15 cellular contexts compared by ENCODE assay signal in the genomic region with DNA sequence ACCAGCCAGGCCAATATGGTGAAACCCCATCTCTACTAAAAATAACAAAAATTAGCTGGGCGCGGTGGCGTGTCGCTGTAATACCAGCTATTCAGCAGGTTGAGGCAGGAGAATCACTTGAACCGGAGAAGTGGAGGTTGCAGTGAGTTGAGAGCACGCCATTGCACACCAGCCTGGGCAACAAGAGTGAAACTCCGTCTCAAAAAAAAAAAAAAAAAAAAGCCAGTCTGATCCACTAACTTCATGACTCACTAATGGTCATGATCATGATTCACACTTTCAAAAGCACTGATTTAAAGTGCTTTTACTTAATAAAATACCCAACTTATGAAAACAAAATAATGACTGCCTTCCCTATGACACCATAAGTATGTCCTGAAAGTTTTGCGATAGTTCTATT. TPM values are rescaled to one million over a fixed set of nuclear protein-coding genes. Genes with fewer than 3 reads are reported as not detected.
DNase-seq lines count a peak whose midpoint lies in the region; ATAC-seq and TF ChIP-seq lines count a peak whose summit lies in the region.
"Had no signal": no experiment of that assay in that cellular context is flagged by ENCODE, and none has a peak within 500 bp of the region (broad histone marks: within the 10 kb centered on the region; RNA-seq: fewer than 3 reads in every experiment).

No MANE protein-coding gene starts in this region.

- no peaks in the 10 kb centered on the region for H4K20me1 ChIP-seq in SK-N-SH (ENCODE audit: insufficient read depth)

- H3F3A ChIP-seq in SK-N-SH (replicated peaks; ENCODE audit: insufficient read depth), result peaks cover 6% of the 10 kb centered on the region

- in situ Hi-C loops in SK-MEL-5 (cut with HindIII; ENCODE audit: low pct_unique_long_range_greater_than_20kb, low sequenced_read_pairs), result no loop called here

- peak overlapping the region; percentile 50; the same call in 1 of the 2 replicates for H2AFZ ChIP-seq in SK-N-SH (ENCODE audit: low read depth)

- peak overlapping the region; percentile 46; the same call in 1 of the 2 replicates for H3K4me2 ChIP-seq in SK-N-SH

- no peaks in the 10 kb centered on the region for H3K79me2 ChIP-seq in SK-N-SH (ENCODE audit: insufficient read depth)

- H3K4me3 ChIP-seq in SK-N-SH (ENCODE audit: low read depth in 2 of 2, low read length in 1 of 2) (no peak overlapping the region), fibroblast of villous mesenchyme (ENCODE audit: low read depth, low read length) (no peak overlapping the region), upper lobe of left lung (no peak overlapping the region), mucosa of descending colon (no peak overlapping the region)
- H3K4me3 ChIP-seq: adrenal gland had no signal

- no peak for TF ChIP-seq EP300 in SK-N-SH (IDR thresholded peaks at IDR 0.05; ENCODE audit: borderline replicate concordance in 1 of 2, low read depth in 1 of 2, low read length in 1 of 2)
- no peak for TF ChIP-seq EP300 in upper lobe of left lung (IDR thresholded peaks at IDR 0.05)

- CTCF ChIA-PET in SK-N-SH (lab: Yijun Ruan, JAX), result interaction anchor here (1.1 kb wide), 1 partner anchor 11 kb away, joined by 3 read pairs; no protein-coding TSS in a partner anchor

- H3K4me1 ChIP-seq in SK-N-SH (ENCODE audit: control insufficient read depth in 1 of 2, insufficient read depth in 2 of 2, low read depth in 1 of 2, low read length in 1 of 2) (no peaks in the 10 kb centered on the region; a peak in 1 of 4 replicates), upper lobe of left lung (peaks cover 0 to 9% (median 4%) of the 10 kb centered on the region in 4 donors), mucosa of descending colon (ENCODE audit: low read depth) (no peaks in the 10 kb centered on the region)
- H3K4me1 ChIP-seq: adrenal gland had no signal

- TF ChIP-seq RAD21 in SK-N-SH (IDR thresholded peaks at IDR 0.05; ENCODE audit: low read length), result no peak

- H3K27me3 ChIP-seq in SK-N-SH (ENCODE audit: insufficient read depth) (no peaks in the 10 kb centered on the region), upper lobe of left lung (no peaks in the 10 kb centered on the region)
- H3K27me3 ChIP-seq: adrenal gland had no signal

- ATAC-seq in SK-N-SH treated with all-trans-retinoic acid at 6 μM for 48 hours (no peak; the same call in 2 of the 3 replicates), upper lobe of left lung (ENCODE audit: low FRiP score in 2 of 2) (peak; percentile 23 to 28), HG03432 (IDR thresholded peaks at IDR 0.05; ENCODE audit: unreplicated experiment) (no peak), mucosa of descending colon (no peak)
- ATAC-seq: activated CD8-positive, alpha-beta memory T cell treated with anti-CD3 and anti-CD28 coated beads, Interleukin-2, amount 10 ng/mL, durations not matched to agents 7 days and 5 days had no signal

- H3K9me2 ChIP-seq in SK-N-SH, result no peaks in the 10 kb centered on the region

- H3K9me3 ChIP-seq in SK-N-SH (no peaks in the 10 kb centered on the region), upper lobe of left lung (no peaks in the 10 kb centered on the region), mucosa of descending colon (no peaks in the 10 kb centered on the region)
- H3K9me3 ChIP-seq: adrenal gland had no signal

- POLR2A ChIA-PET in SK-N-SH (lab: Yijun Ruan, JAX), result no interaction called here

- TF ChIP-seq CTCF in SK-N-SH (IDR thresholded peaks at IDR 0.05) (no peak), fibroblast of villous mesenchyme (IDR thresholded peaks at IDR 0.05; ENCODE audit: insufficient read depth, low read depth, low read length) (no peak), upper lobe of left lung (IDR thresholded peaks at IDR 0.05) (no peak), mucosa of descending colon (IDR thresholded peaks at IDR 0.05) (no peak)

- H3K36me3 ChIP-seq in SK-N-SH (replicated peaks in 1 of 2; ENCODE audit: control insufficient read depth in 1 of 2, insufficient read depth in 2 of 2, low read length in 1 of 2) (no peaks in the 10 kb centered on the region), upper lobe of left lung (no peaks in the 10 kb centered on the region), mucosa of descending colon (ENCODE audit: low read depth) (no peaks in the 10 kb centered on the region)
- H3K36me3 ChIP-seq: adrenal gland had no signal

- H3K9ac ChIP-seq in SK-N-SH, result no peak overlapping the region

- intact Hi-C loops in mucosa of descending colon (cut with DNase I, micrococcal nuclease), result no loop called here

- WGBS in SK-N-SH (ENCODE audit: low lambda C conversion rate), result 41% methylated on average over 8 of the region's 8 CpGs
- 82 to 83% methylated on average over 8 of the region's 8 CpGs for WGBS in upper lobe of left lung, 2 donors

- no peak for TF ChIP-seq POLR2A in upper lobe of left lung (IDR thresholded peaks at IDR 0.05)

- H3K27ac ChIP-seq in SK-N-SH (ENCODE audit: low read depth in 2 of 2, low read length in 1 of 2), result peak overlapping the region in 1 of 2 experiments; percentile 42; a peak in 2 of 4 replicates
- peak overlapping the region; percentile 34 to 78 (median 62) for H3K27ac ChIP-seq in upper lobe of left lung
- H3K27ac ChIP-seq: adrenal gland had no signal

- DNase-seq in SK-N-SH, result no peak
- DNase-seq in SK-MEL-5 (ENCODE audit: low read depth, low spot score), result peak; percentile 44
- peak; percentile 44 for DNase-seq in fibroblast of villous mesenchyme (ENCODE audit: low read depth)
- peak in 1 of 2 donors; percentile 48 for DNase-seq in upper lobe of left lung
- no peak for DNase-seq in stimulated activated CD4-positive, alpha-beta T cell treated with anti-CD3 and anti-CD28 coated beads, Interleukin-12 subunit alpha, Interleukin-12 subunit beta, amount 100 ng/mL, for 4 hours
- no peak for DNase-seq in mucosa of descending colon
- DNase-seq: activated CD8-positive, alpha-beta memory T cell treated with anti-CD3 and anti-CD28 coated beads, Interleukin-2, amount 10 ng/mL, durations not matched to agents 7 days and 5 days; endodermal cell; NCI-H2171; OCI-M1; T1000 had no signal

TF ChIP-seq in SK-N-SH, 30 proteins besides CTCF, POLR2A, EP300 and RAD21 (continues in another document):
- TF ChIP-seq ELF1 (IDR thresholded peaks at IDR 0.05), result no peak
- TF ChIP-seq, protein P1, sequence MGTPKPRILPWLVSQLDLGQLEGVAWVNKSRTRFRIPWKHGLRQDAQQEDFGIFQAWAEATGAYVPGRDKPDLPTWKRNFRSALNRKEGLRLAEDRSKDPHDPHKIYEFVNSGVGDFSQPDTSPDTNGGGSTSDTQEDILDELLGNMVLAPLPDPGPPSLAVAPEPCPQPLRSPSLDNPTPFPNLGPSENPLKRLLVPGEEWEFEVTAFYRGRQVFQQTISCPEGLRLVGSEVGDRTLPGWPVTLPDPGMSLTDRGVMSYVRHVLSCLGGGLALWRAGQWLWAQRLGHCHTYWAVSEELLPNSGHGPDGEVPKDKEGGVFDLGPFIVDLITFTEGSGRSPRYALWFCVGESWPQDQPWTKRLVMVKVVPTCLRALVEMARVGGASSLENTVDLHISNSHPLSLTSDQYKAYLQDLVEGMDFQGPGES (IDR thresholded peaks at IDR 0.05; ENCODE audit: low read depth, low read length), result no peak
- TF ChIP-seq, protein P2, sequence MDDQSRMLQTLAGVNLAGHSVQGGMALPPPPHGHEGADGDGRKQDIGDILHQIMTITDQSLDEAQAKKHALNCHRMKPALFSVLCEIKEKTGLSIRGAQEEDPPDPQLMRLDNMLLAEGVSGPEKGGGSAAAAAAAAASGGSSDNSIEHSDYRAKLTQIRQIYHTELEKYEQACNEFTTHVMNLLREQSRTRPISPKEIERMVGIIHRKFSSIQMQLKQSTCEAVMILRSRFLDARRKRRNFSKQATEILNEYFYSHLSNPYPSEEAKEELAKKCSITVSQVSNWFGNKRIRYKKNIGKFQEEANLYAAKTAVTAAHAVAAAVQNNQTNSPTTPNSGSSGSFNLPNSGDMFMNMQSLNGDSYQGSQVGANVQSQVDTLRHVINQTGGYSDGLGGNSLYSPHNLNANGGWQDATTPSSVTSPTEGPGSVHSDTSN (IDR thresholded peaks at IDR 0.05), result peak; percentile 36; the same call in 1 of the 2 replicates
- TF ChIP-seq GABPA (IDR thresholded peaks at IDR 0.05; ENCODE audit: low read depth), result no peak
- no peak; the same call in 1 of the 2 replicates for TF ChIP-seq TCF12 (IDR thresholded peaks at IDR 0.05)
- TF ChIP-seq RCOR1 (IDR thresholded peaks at IDR 0.05; ENCODE audit: low read length), result no peak

TF ChIP-seq in SK-N-SH treated with all-trans-retinoic acid at 6 μM for 48 hours, 23 proteins besides CTCF, POLR2A, EP300 and RAD21:
- TF ChIP-seq ZNF565 (CRISPR knock-in tag; conservative IDR thresholded peaks at IDR 0.05; ENCODE audit: low read depth) (no peak), ARNTL (CRISPR knock-in tag; IDR thresholded peaks at IDR 0.05; ENCODE audit: borderline replicate concordance, low read depth) (no peak), PPARA (CRISPR knock-in tag; IDR thresholded peaks at IDR 0.05; ENCODE audit: borderline replicate concordance) (no peak)

RNA-seq across cellular contexts. Expression of a gene that starts 38.4 kb away (rescaled TPM):
- 10.8 and 11.9 TPM in 2 replicates for polyA plus RNA-seq in SK-N-SH (2012; rRNA removed)
- polyA plus RNA-seq in SK-N-SH (2012; cell fraction: cytosol; rRNA removed), result 17.2 and 19.2 TPM in 2 replicates
- 4.0 and 5.9 TPM in 2 replicates for polyA plus RNA-seq in SK-N-SH (2012; cell fraction: nucleus; rRNA removed)
- total RNA-seq in SK-MEL-5 (2014; rRNA removed; shearing (Covaris generic)), result 15.0 and 18.2 TPM in 2 replicates
- polyA plus RNA-seq in SK-MEL-5 (2015; cell fraction: cytosol; rRNA removed), result 15.9 and 19.9 TPM in 2 replicates
- 3.1 and 6.7 TPM in 2 replicates for polyA plus RNA-seq in SK-MEL-5 (2015; cell fraction: nucleus; rRNA removed)
- total RNA-seq in fibroblast of villous mesenchyme (8.4 and 23.3 TPM in 2 replicates), upper lobe of left lung (100 to 1,000 TPM; 143 to 393 (median 303) TPM), mucosa of descending colon (100 to 1,000 TPM in 2 of 3 donors, 10 to 100 TPM in 1; 40.1 to 130 (median 111) TPM)
- polyA plus RNA-seq: neural cell had no signal

Comparison
In these comparisons a context has a peak if more than half of its experiments do, and no peak if none do; other contexts are left out.
1. DNase-seq: peak in SK-MEL-5 (single experiment) and fibroblast of villous mesenchyme (single experiment); none in SK-N-SH (single experiment), stimulated activated CD4-positive, alpha-beta T cell treated with anti-CD3 and anti-CD28 coated beads, Interleukin-12 subunit alpha, Interleukin-12 subunit beta, amount 100 ng/mL, for 4 hours (single experiment) and mucosa of descending colon (0 of 3).
2. ATAC-seq: peak in upper lobe of left lung (2 of 2); none in SK-N-SH treated with all-trans-retinoic acid at 6 μM for 48 hours (single experiment), HG03432 (single experiment) and mucosa of descending colon (single experiment).